Comparison of ENCODE assay signal across 28 cellular contexts in genomic region chr15:41883484-41883825, GRCh38.
"Had no signal": no experiment of that assay in that cellular context is flagged by ENCODE, and none has a peak within 500 bp of the region (broad histone marks: within the 10 kb centered on the region; RNA-seq: fewer than 3 reads in every experiment).

No MANE protein-coding gene starts in this region.

- H3K4me3 Mint-ChIP-seq: natural killer cell treated with Interleukin-12 subunit alpha and Interleukin-12 subunit beta and Interleukin-15 and Interleukin-18, amount 100 ng/mL, for 72 hours; neural crest cell; stimulated activated effector memory CD8-positive, alpha-beta T cell treated with anti-CD3 and anti-CD28 coated beads, Interleukin-12 subunit alpha, Interleukin-12 subunit beta, amount 100 ng/mL, for 72 hours; type B pancreatic cell had no signal

- H3K36me3 Mint-ChIP-seq: immature natural killer cell; mesothelial cell of epicardium; naive B cell; natural killer cell treated with Interleukin-12 subunit alpha and Interleukin-12 subunit beta and Interleukin-15 and Interleukin-18, amount 100 ng/mL, for 72 hours; stimulated activated effector memory CD8-positive, alpha-beta T cell treated with anti-CD3 and anti-CD28 coated beads, Interleukin-12 subunit alpha, Interleukin-12 subunit beta, amount 100 ng/mL, for 72 hours; type B pancreatic cell had no signal

- H3K79me2 ChIP-seq: parathyroid adenoma had no signal

- H3K9me3 ChIP-seq: esophagus squamous epithelium, heart right ventricle, mucosa of descending colon, neutrophil, sigmoid colon, stomach, thyroid gland had no signal

- H3K27ac Mint-ChIP-seq: mesothelial cell of epicardium; natural killer cell treated with Interleukin-12 subunit alpha and Interleukin-12 subunit beta and Interleukin-15 and Interleukin-18, amount 100 ng/mL, for 72 hours; progenitor cell of endocrine pancreas; stimulated activated effector memory CD8-positive, alpha-beta T cell treated with anti-CD3 and anti-CD28 coated beads, Interleukin-12 subunit alpha, Interleukin-12 subunit beta, amount 100 ng/mL, for 72 hours; type B pancreatic cell had no signal

- ATAC-seq: natural killer cell treated with Interleukin-12 subunit alpha and Interleukin-12 subunit beta and Interleukin-15 and Interleukin-18, amount 100 ng/mL, for 72 hours; stimulated activated effector memory CD8-positive, alpha-beta T cell treated with anti-CD3 and anti-CD28 coated beads, Interleukin-12 subunit alpha, Interleukin-12 subunit beta, amount 100 ng/mL, for 72 hours had no signal

- H3K9ac ChIP-seq: parathyroid adenoma had no signal

- H3K27me3 ChIP-seq: thyroid gland had no signal

- H2AFZ ChIP-seq: parathyroid adenoma had no signal

- H3K4me1 ChIP-seq: parathyroid adenoma had no signal

- H3K4me3 ChIP-seq: coronary artery, esophagus squamous epithelium, heart right ventricle, mucosa of descending colon, sigmoid colon, stomach, thyroid gland had no signal

- H3K27ac ChIP-seq: coronary artery, esophagus squamous epithelium, neutrophil, parathyroid adenoma, sigmoid colon, stomach, thyroid gland had no signal

- H3K9me3 Mint-ChIP-seq: immature natural killer cell; mesothelial cell of epicardium; naive B cell; natural killer cell treated with Interleukin-12 subunit alpha and Interleukin-12 subunit beta and Interleukin-15 and Interleukin-18, amount 100 ng/mL, for 72 hours; neural crest cell; stimulated activated effector memory CD8-positive, alpha-beta T cell treated with anti-CD3 and anti-CD28 coated beads, Interleukin-12 subunit alpha, Interleukin-12 subunit beta, amount 100 ng/mL, for 72 hours; type B pancreatic cell had no signal

- DNase-seq: dermis blood vessel endothelial cell; effector memory CD4-positive, alpha-beta T cell; erythroblast; esophagus squamous epithelium; foreskin melanocyte; glutamatergic neuron; heart right ventricle; immature natural killer cell; islet precursor cell; kidney glomerular epithelial cell; mesenchymal stem cell; mucosa of descending colon; sigmoid colon; stimulated activated CD4-positive, alpha-beta T cell treated with anti-CD3 and anti-CD28 coated beads, Interleukin-2, amount 100 ng/mL, for 24 hours; stimulated activated CD4-positive, alpha-beta T cell treated with anti-CD3 and anti-CD28 coated beads, Interleukin-4, amount 100 ng/mL, for 24 hours; stimulated activated naive CD4-positive, alpha-beta T cell treated with Interleukin-2 at 50 U/mL for 16 hours had no signal

- H3K36me3 ChIP-seq: esophagus squamous epithelium, heart right ventricle, neutrophil, sigmoid colon, stomach, thyroid gland had no signal
